17 cellular contexts compared by ENCODE assay signal in the genomic region with DNA sequence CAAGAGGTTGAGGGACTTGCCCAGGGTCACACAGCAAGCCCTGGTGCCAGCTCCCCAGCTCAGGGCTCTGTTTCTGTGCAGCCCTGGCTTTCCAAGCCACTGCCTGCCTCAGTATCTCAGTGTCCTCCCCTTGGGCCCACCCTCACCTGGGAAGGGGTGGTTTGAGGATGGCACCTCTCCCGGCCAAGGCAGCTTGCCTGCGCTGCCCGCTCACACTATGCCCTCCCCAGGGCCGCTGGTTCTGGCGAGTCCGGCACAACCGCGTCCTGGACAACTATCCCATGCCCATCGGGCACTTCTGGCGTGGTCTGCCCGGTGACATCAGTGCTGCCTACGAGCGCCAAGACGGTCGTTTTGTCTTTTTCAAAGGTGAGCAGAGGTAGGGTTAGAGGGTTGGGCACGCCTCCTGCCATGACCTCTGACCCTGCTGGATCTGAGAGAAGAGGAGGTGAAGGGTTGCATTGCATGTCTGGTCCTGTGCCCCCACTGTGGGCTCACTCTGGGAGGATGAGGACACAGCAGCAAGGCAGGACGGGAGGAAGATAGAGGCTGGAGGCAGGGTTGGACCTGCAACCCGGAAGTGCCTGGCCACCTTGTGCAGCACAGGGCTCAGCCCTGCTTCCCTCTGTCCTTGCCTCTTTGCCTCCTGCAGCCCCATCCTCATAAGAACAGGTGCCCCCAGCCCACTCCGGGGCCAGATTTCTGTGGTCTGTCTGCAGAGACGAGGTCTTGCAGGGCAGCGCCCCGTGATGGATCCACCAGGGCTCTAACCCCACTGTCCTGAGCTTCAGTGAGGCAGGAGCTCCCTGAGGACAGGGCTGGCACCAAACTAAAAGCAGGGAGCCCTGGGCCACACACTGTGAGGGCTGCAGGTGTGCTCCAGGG. TPM values are rescaled to one million over a fixed set of nuclear protein-coding genes. Genes with fewer than 3 reads are reported as not detected.
DNase-seq lines count a peak whose midpoint lies in the region; ATAC-seq, FAIRE-seq and TF ChIP-seq lines count a peak whose summit lies in the region.
"Had no signal": no experiment of that assay in that cellular context is flagged by ENCODE, and none has a peak within 500 bp of the region (broad histone marks: within the 10 kb centered on the region; RNA-seq: fewer than 3 reads in every experiment).

No MANE protein-coding gene starts in this region.

- no peak overlapping the region for H4K8ac ChIP-seq in IMR-90 (ENCODE audit: low read depth in 2 of 2, low read length in 2 of 2)

- CTCF ChIA-PET in SK-N-SH (lab: Yijun Ruan, JAX), result interaction anchor here (0.9 to 1.2 kb wide), 2 partner anchors 10 to 55 kb away, joined by 3 read pairs; no protein-coding TSS in a partner anchor
- CTCF ChIA-PET in IMR-90 (lab: Yijun Ruan, JAX), result no interaction called here

- POLR2A ChIA-PET in SK-N-SH (lab: Yijun Ruan, JAX) (no interaction called here), IMR-90 (lab: Charles Lee; ENCODE audit: unreplicated experiment) (no interaction called here)

- H2AFZ ChIP-seq in SK-N-SH (ENCODE audit: low read depth), result no peak overlapping the region
- H2AFZ ChIP-seq in IMR-90 (replicated peaks; ENCODE audit: low read length, poor library complexity), result peak overlapping the region; percentile 58
- H2AFZ ChIP-seq: GM23248 had no signal

- H3K9ac ChIP-seq in SK-N-SH (no peak overlapping the region), IMR-90 (ENCODE audit: low read depth, low read length) (no peak overlapping the region), kidney (ENCODE audit: low read length in 2 of 2) (no peak overlapping the region)
- H3K9ac ChIP-seq: BLaER1, GM23248 had no signal

- no peaks in the 10 kb centered on the region for H3K79me2 ChIP-seq in SK-N-SH (ENCODE audit: insufficient read depth)

- no peak for TF ChIP-seq EP300 in SK-N-SH (IDR thresholded peaks at IDR 0.05; ENCODE audit: borderline replicate concordance in 1 of 2, low read depth in 1 of 2, low read length in 1 of 2)

- H3K4me1 ChIP-seq in SK-N-SH (ENCODE audit: control insufficient read depth in 1 of 2, insufficient read depth in 2 of 2, low read depth in 1 of 2, low read length in 1 of 2) (peaks cover 0 to 4% of the 10 kb centered on the region in 2 experiments; a peak in 1 of 4 replicates), IMR-90 (ENCODE audit: control insufficient read depth, insufficient read depth, low read length) (no peaks in the 10 kb centered on the region), kidney (ENCODE audit: control insufficient read depth in 1 of 2, insufficient read depth in 1 of 2, low read depth in 1 of 2, low read length in 2 of 2) (no peaks in the 10 kb centered on the region), upper lobe of right lung (peaks cover 6% of the 10 kb centered on the region)

- no peak overlapping the region for H4K5ac ChIP-seq in IMR-90 (ENCODE audit: low read depth, low read length)

- H3K27me3 ChIP-seq in SK-N-SH (ENCODE audit: insufficient read depth) (no peaks in the 10 kb centered on the region), IMR-90 (ENCODE audit: control insufficient read depth, insufficient read depth, low read length) (peaks cover 1% of the 10 kb centered on the region; the same call in 1 of the 2 replicates), upper lobe of right lung (no peaks in the 10 kb centered on the region)
- H3K27me3 ChIP-seq: BLaER1 had no signal

- no peak overlapping the region for H2BK120ac ChIP-seq in IMR-90 (ENCODE audit: low read depth, low read length)

- H3K4ac ChIP-seq in IMR-90 (ENCODE audit: low read depth, low read length), result no peak overlapping the region

- intact Hi-C loops in IMR-90 (cut with micrococcal nuclease) (no loop called here), kidney (cut with DNase I) (no loop called here), upper lobe of right lung (cut with DNase I) (no loop called here)

- no peak for TF ChIP-seq CTCF in SK-N-SH (IDR thresholded peaks at IDR 0.05)
- no peak for TF ChIP-seq CTCF in IMR-90 (conservative IDR thresholded peaks at IDR 0.05; ENCODE audit: low read depth, low read length)
- no peak for TF ChIP-seq CTCF in kidney (IDR thresholded peaks at IDR 0.05; ENCODE audit: borderline replicate concordance, extremely low read depth, insufficient read depth)
- no peak for TF ChIP-seq CTCF in upper lobe of right lung (IDR thresholded peaks at IDR 0.05)

- H3K4me3 ChIP-seq in SK-N-SH (ENCODE audit: low read depth in 2 of 2, low read length in 1 of 2) (no peak overlapping the region), IMR-90 (ENCODE audit: insufficient read depth, low read depth, low read length) (no peak overlapping the region), kidney (ENCODE audit: low read length in 2 of 2) (no peak overlapping the region), upper lobe of right lung (no peak overlapping the region)
- H3K4me3 ChIP-seq: BLaER1, GM23248 had no signal

- H3F3A ChIP-seq in SK-N-SH (replicated peaks; ENCODE audit: insufficient read depth), result no peaks in the 10 kb centered on the region

- no peak overlapping the region for H4K91ac ChIP-seq in IMR-90 (ENCODE audit: insufficient read depth, low read depth, low read length)

- DNase-seq in SK-N-SH (peak; percentile 19), IMR-90 (no peak), kidney (peak; percentile 62), upper lobe of right lung (peak; percentile 51), NCI-H2171 (lab: John Stamatoyannopoulos, UW) (no peak)
- DNase-seq: AML-193; Calu3; CD4-positive, CD25-positive, alpha-beta regulatory T cell; DMS 273 treated with DMSO at 0.1 percent for 48 hours; GM23248; H7 had no signal

- TF ChIP-seq RAD21 in SK-N-SH (IDR thresholded peaks at IDR 0.05; ENCODE audit: low read length) (no peak), IMR-90 (IDR thresholded peaks at IDR 0.05; ENCODE audit: low read length) (no peak)

- H2BK5ac ChIP-seq in IMR-90 (ENCODE audit: low read depth, low read length, poor library complexity, severe bottlenecking), result no peak overlapping the region

- H3K36me3 ChIP-seq in SK-N-SH (replicated peaks in 1 of 2; ENCODE audit: control insufficient read depth in 1 of 2, insufficient read depth in 2 of 2, low read length in 1 of 2) (no peaks in the 10 kb centered on the region), IMR-90 (ENCODE audit: control insufficient read depth, insufficient read depth, low read length) (no peaks in the 10 kb centered on the region), kidney (ENCODE audit: control insufficient read depth in 1 of 2, insufficient read depth in 2 of 2, low read length in 2 of 2) (peaks cover 24 to 28% of the 10 kb centered on the region in 2 donors), upper lobe of right lung (peaks cover 31% of the 10 kb centered on the region)
- H3K36me3 ChIP-seq: BLaER1 had no signal

- no peak for FAIRE-seq in kidney (lab: Jason Lieb, UNC)
- FAIRE-seq: GM12891 had no signal

- in situ Hi-C loops in IMR-90 (cut with MboI; ENCODE audit: low sequenced_read_pairs), result no loop called here

- H3K27ac ChIP-seq in SK-N-SH (ENCODE audit: low read depth in 2 of 2, low read length in 1 of 2) (no peak overlapping the region), IMR-90 (ENCODE audit: insufficient read depth, low read length) (no peak overlapping the region), kidney (ENCODE audit: low read depth in 2 of 2, low read length in 2 of 2) (no peak overlapping the region), upper lobe of right lung (no peak overlapping the region)
- H3K27ac ChIP-seq: 22Rv1, BLaER1, GM23248 had no signal

- no peak for ATAC-seq in SK-N-SH treated with all-trans-retinoic acid at 6 μM for 48 hours
- no peak for ATAC-seq in IMR-90 (ENCODE audit: low read depth)
- ATAC-seq in upper lobe of right lung, result no peak
- no peak for ATAC-seq in HG03175 (IDR thresholded peaks at IDR 0.05; ENCODE audit: unreplicated experiment)
- no peak for ATAC-seq in GM18520 (IDR thresholded peaks at IDR 0.05; ENCODE audit: unreplicated experiment)

- H3K79me1 ChIP-seq in IMR-90 (ENCODE audit: low read depth in 1 of 2, low read length in 2 of 2), result no peaks in the 10 kb centered on the region

- H3K14ac ChIP-seq in IMR-90 (replicated peaks; ENCODE audit: low read depth, low read length), result no peak overlapping the region

- no peaks in the 10 kb centered on the region for H3K9me2 ChIP-seq in SK-N-SH

- H4K20me1 ChIP-seq in SK-N-SH (ENCODE audit: insufficient read depth) (no peaks in the 10 kb centered on the region), IMR-90 (ENCODE audit: insufficient read depth, low read length) (no peaks in the 10 kb centered on the region)
- H4K20me1 ChIP-seq: BLaER1 had no signal

- no peak overlapping the region for H2BK20ac ChIP-seq in IMR-90 (ENCODE audit: low read depth, low read length)

- no peaks in the 10 kb centered on the region; the same call in 1 of the 2 replicates for H3K9me1 ChIP-seq in IMR-90 (ENCODE audit: insufficient read depth, low read length)

- TF ChIP-seq POLR2A in IMR-90 (IDR thresholded peaks at IDR 0.05; ENCODE audit: low read depth, low read length), result no peak

- H3K9me3 ChIP-seq in SK-N-SH (no peaks in the 10 kb centered on the region), IMR-90 (ENCODE audit: control insufficient read depth, insufficient read depth, low read length) (no peaks in the 10 kb centered on the region), kidney (ENCODE audit: control insufficient read depth in 1 of 2, low read length in 2 of 2) (no peaks in the 10 kb centered on the region), upper lobe of right lung (no peaks in the 10 kb centered on the region)
- H3K9me3 ChIP-seq: BLaER1 had no signal

- 84% methylated on average over 15 of the region's 22 CpGs for WGBS in SK-N-SH (ENCODE audit: low lambda C conversion rate)
- 87% methylated on average over 11 of the region's 22 CpGs; no CpG with 5 or more reads in 1 of the 2 experiments for WGBS in IMR-90 (ENCODE audit: extremely low coverage in 2 of 2, insufficient read length in 1 of 2), 2 experiments

- no peak overlapping the region for H3K18ac ChIP-seq in IMR-90 (ENCODE audit: low read depth, low read length)

- no peak overlapping the region for H3K4me2 ChIP-seq in SK-N-SH
- H3K4me2 ChIP-seq in IMR-90 (ENCODE audit: low read depth, low read length), result no peak overlapping the region
- H3K4me2 ChIP-seq: BLaER1 had no signal

- H2AK9ac ChIP-seq in IMR-90 (replicated peaks; ENCODE audit: low read depth, low read length, poor library complexity), result no peak overlapping the region

- no TSS peak for BruUV-seq in IMR-90 (replicated peaks; lab: Mats Ljungman, UMichigan)

- H2AK5ac ChIP-seq in IMR-90 (ENCODE audit: low read depth, low read length), result no peak overlapping the region

- no peak overlapping the region for H2BK15ac ChIP-seq in IMR-90 (ENCODE audit: low read depth, low read length)

- dilution Hi-C loops in IMR-90 (cut with HindIII; ENCODE audit: low sequenced_read_pairs, unreplicated experiment), result no loop called here

- H3K56ac ChIP-seq in IMR-90 (ENCODE audit: extremely low read depth, insufficient read depth, low read length), result no peak overlapping the region

- H3K23ac ChIP-seq in IMR-90 (ENCODE audit: low read depth, low read length), result no peak overlapping the region

RNA-seq across cellular contexts. Expression of gene MMP15, which starts 16.7 kb away (rescaled TPM):
- 2.6 and 3.1 TPM in 2 replicates for polyA plus RNA-seq in SK-N-SH (2012; rRNA removed)
- 1.1 and 2.2 TPM in 2 replicates for polyA plus RNA-seq in SK-N-SH (2012; cell fraction: cytosol; rRNA removed)
- polyA plus RNA-seq in SK-N-SH (2012; cell fraction: nucleus; rRNA removed), result 3.5 and 3.9 TPM in 2 replicates
- 0.18 and 0.28 TPM in 2 replicates for total RNA-seq in IMR-90 (2012; rRNA removed)
- polyA plus RNA-seq in IMR-90 (2012; rRNA removed), result 0.56 and 0.69 TPM in 2 replicates
- 0.69 and 1.1 TPM in 2 replicates for polyA plus RNA-seq in IMR-90 (2012; cell fraction: cytosol; rRNA removed)
- polyA plus RNA-seq in IMR-90 (2012; cell fraction: nucleus; rRNA removed; ENCODE audit: low replicate concordance), result 0.24 and 0.62 TPM in 2 replicates
- 31.4 TPM for total RNA-seq in kidney
- 19.1 TPM for polyA plus RNA-seq in kidney (ENCODE audit: insufficient read depth, low read depth, low replicate concordance)
- 25.2 TPM for total RNA-seq in upper lobe of right lung

RNA-seq across cellular contexts. Expression of gene USB1, which starts 41.0 kb away (rescaled TPM):
- polyA plus RNA-seq in SK-N-SH (2012; rRNA removed) (87.3 and 94.1 TPM in 2 replicates), IMR-90 (2012; rRNA removed) (94.9 and 96.8 TPM in 2 replicates), kidney (ENCODE audit: insufficient read depth, low read depth, low replicate concordance) (18.3 TPM)
- polyA plus RNA-seq in SK-N-SH (2012; cell fraction: cytosol; rRNA removed), result 53.0 and 69.3 TPM in 2 replicates
- polyA plus RNA-seq in SK-N-SH (2012; cell fraction: nucleus; rRNA removed), result 39.0 and 44.4 TPM in 2 replicates
- total RNA-seq in IMR-90 (2012; rRNA removed) (23.1 and 45.9 TPM in 2 replicates), kidney (32.8 TPM), upper lobe of right lung (37.4 TPM)
- 126 and 158 TPM in 2 replicates for polyA plus RNA-seq in IMR-90 (2012; cell fraction: cytosol; rRNA removed)
- 32.4 and 62.6 TPM in 2 replicates for polyA plus RNA-seq in IMR-90 (2012; cell fraction: nucleus; rRNA removed; ENCODE audit: low replicate concordance)

RNA-seq across cellular contexts. Expression of gene ZNF319, which starts 41.8 kb away (rescaled TPM):
- 4.8 and 7.6 TPM in 2 replicates for polyA plus RNA-seq in SK-N-SH (2012; rRNA removed)
- polyA plus RNA-seq in SK-N-SH (2012; cell fraction: cytosol; rRNA removed), result 3.2 and 5.1 TPM in 2 replicates
- 8.5 and 8.8 TPM in 2 replicates for polyA plus RNA-seq in SK-N-SH (2012; cell fraction: nucleus; rRNA removed)
- 0.83 and 0.90 TPM in 2 replicates for total RNA-seq in IMR-90 (2012; rRNA removed)
- 6.3 TPM in 2 replicates for polyA plus RNA-seq in IMR-90 (2012; rRNA removed)
- 6.7 and 10.4 TPM in 2 replicates for polyA plus RNA-seq in IMR-90 (2012; cell fraction: cytosol; rRNA removed)
- polyA plus RNA-seq in IMR-90 (2012; cell fraction: nucleus; rRNA removed; ENCODE audit: low replicate concordance), result 5.8 and 8.9 TPM in 2 replicates
- 10.9 TPM for total RNA-seq in kidney
- polyA plus RNA-seq in kidney (ENCODE audit: insufficient read depth, low read depth, low replicate concordance), result 2.9 TPM
- 10.6 TPM for total RNA-seq in upper lobe of right lung

Comparison
In these comparisons a context has a peak if more than half of its experiments do, and no peak if none do; other contexts are left out.
1. DNase-seq: peak in SK-N-SH (single experiment), kidney (single experiment) and upper lobe of right lung (single experiment); none in IMR-90 (single experiment) and NCI-H2171 (single experiment).
2. RNA of gene MMP15, which starts 16.7 kb away (total RNA-seq): 31.4 TPM in kidney (single experiment) and 25.2 TPM in upper lobe of right lung (single experiment); 0.18 to 0.28 TPM in IMR-90; every median in the first group is over 10 times any median in the second.